21 cellular contexts compared by ENCODE assay signal in genomic region chr1:114607223-114607622, GRCh38. TPM values are rescaled to one million over a fixed set of nuclear protein-coding genes. Genes with fewer than 3 reads are reported as not detected.
DNase-seq lines count a peak whose midpoint lies in the region; ATAC-seq, FAIRE-seq and TF ChIP-seq lines count a peak whose summit lies in the region.
"Had no signal": no experiment of that assay in that cellular context is flagged by ENCODE, and none has a peak within 500 bp of the region (broad histone marks: within the 10 kb centered on the region; RNA-seq: fewer than 3 reads in every experiment).

No MANE protein-coding gene starts in this region.

- FAIRE-seq in GM12891 (lab: Jason Lieb, UNC), result no peak
- FAIRE-seq: A204.1, GM12878, GM19239, H1 had no signal

- intact Hi-C loops in esophagus squamous epithelium (cut with DNase I), result no loop called here

- no peaks in the 10 kb centered on the region for H3K27me3 ChIP-seq in esophagus squamous epithelium

- H3K4me1 ChIP-seq in esophagus squamous epithelium, result peaks cover 0 to 53% (median 0%) of the 10 kb centered on the region in 3 donors
- H3K4me1 ChIP-seq: HAP-1 had no signal

- 50 to 57% methylated on average over 1 of the region's 1 CpG for WGBS in esophagus squamous epithelium, 2 donors

- TF ChIP-seq POLR2A in esophagus squamous epithelium (IDR thresholded peaks at IDR 0.05), result no peak
- TF ChIP-seq POLR2A in GM12891 (IDR thresholded peaks at IDR 0.05; ENCODE audit: low read depth, low read length), result no peak

- DNase-seq in LNCaP clone FGC (ENCODE audit: low read depth) (peak; percentile 42), astrocyte of the hippocampus (ENCODE audit: low read depth, low spot score) (peak; percentile 6), esophagus squamous epithelium (lab: John Stamatoyannopoulos, UW) (no peak), retinal pigment epithelial cell (ENCODE audit: low read depth) (peak; percentile 37), GM12891 (ENCODE audit: insufficient read length, low spot score) (no peak), caudate nucleus (lab: John Stamatoyannopoulos, UW) (no peak)
- DNase-seq: ACHN; AML-193; Calu3; CD4-positive, alpha-beta memory T cell; DMS53; DND-41; EL had no signal

- TF ChIP-seq CTCF in LNCaP clone FGC (IDR thresholded peaks at IDR 0.05; ENCODE audit: control insufficient read depth, extremely low read depth, insufficient read depth) (no peak), esophagus squamous epithelium (IDR thresholded peaks at IDR 0.05) (no peak), retinal pigment epithelial cell (conservative IDR thresholded peaks at IDR 0.05; ENCODE audit: low read depth, low read length) (no peak)

- H3K4me3 ChIP-seq in LNCaP clone FGC (ENCODE audit: low read depth, low read length), result no peak overlapping the region
- H3K4me3 ChIP-seq in esophagus squamous epithelium, result no peak overlapping the region
- H3K4me3 ChIP-seq in retinal pigment epithelial cell (ENCODE audit: low read length), result no peak overlapping the region
- H3K4me3 ChIP-seq: GM12878, HAP-1 had no signal

- peak overlapping the region in 3 of 4 donors; percentile 89 to 94 (median 91) for H3K27ac ChIP-seq in esophagus squamous epithelium
- no peak overlapping the region for H3K27ac ChIP-seq in caudate nucleus (ENCODE audit: low read depth, low read length)
- H3K27ac ChIP-seq: C4-2B, HL-60 had no signal

- H3K36me3 ChIP-seq in esophagus squamous epithelium, result peaks cover 0 to 76% (median 13%) of the 10 kb centered on the region in 3 donors
- H3K36me3 ChIP-seq: HAP-1 had no signal

- H3K9me3 ChIP-seq in esophagus squamous epithelium, result no peaks in the 10 kb centered on the region
- H3K9me3 ChIP-seq: HAP-1 had no signal

- ATAC-seq in HG02642 (IDR thresholded peaks at IDR 0.05; ENCODE audit: poor library complexity, unreplicated experiment), result no peak
- ATAC-seq: GM12878 had no signal

TF ChIP-seq in GM12891, 5 proteins besides CTCF, POLR2A, EP300 and RAD21:
- TF ChIP-seq TAF1 (IDR thresholded peaks at IDR 0.05; ENCODE audit: low read depth, low read length), result no peak
- TF ChIP-seq PAX5 (IDR thresholded peaks at IDR 0.05; ENCODE audit: insufficient read depth, low read length, severe bottlenecking), result no peak
- TF ChIP-seq POU2F2 (IDR thresholded peaks at IDR 0.05; ENCODE audit: low read depth, low read length), result no peak
- no peak for TF ChIP-seq POLR2AphosphoS5 (IDR thresholded peaks at IDR 0.05; ENCODE audit: low read depth, low read length)
- no peak for TF ChIP-seq SPI1 (IDR thresholded peaks at IDR 0.05; ENCODE audit: low read depth, low read length)

RNA-seq across cellular contexts. Expression of gene BCAS2, which starts 25.8 kb away (rescaled TPM):
- 10 to 100 TPM; 24.8 to 38.9 (median 32.7) TPM for total RNA-seq in esophagus squamous epithelium
- polyA plus RNA-seq in GM12891 (2012; ENCODE audit: low read depth, missing spikeins), result 40.4 TPM

Comparison
In these comparisons a context has a peak if more than half of its experiments do, and no peak if none do; other contexts are left out.
1. DNase-seq: peak in LNCaP clone FGC (single experiment), astrocyte of the hippocampus (single experiment) and retinal pigment epithelial cell (single experiment); none in esophagus squamous epithelium (single experiment), GM12891 (single experiment) and caudate nucleus (0 of 61).